Comparison of ENCODE assay signal across 21 cellular contexts in genomic region chrX:19617550-19617949, GRCh38.
DNase-seq lines count a peak whose midpoint lies in the region; ATAC-seq and TF ChIP-seq lines count a peak whose summit lies in the region.
"Had no signal": no experiment of that assay in that cellular context is flagged by ENCODE, and none has a peak within 500 bp of the region (broad histone marks: within the 10 kb centered on the region; RNA-seq: fewer than 3 reads in every experiment).

No MANE protein-coding gene starts in this region.

- ATAC-seq in natural killer cell, result no peak
- no peak for ATAC-seq in natural killer cell treated with Interleukin-12 subunit alpha and Interleukin-12 subunit beta and Interleukin-15 and Interleukin-18, amount 100 ng/mL, for 72 hours
- peak; percentile 77 for ATAC-seq in mucosa of descending colon
- ATAC-seq in heart left ventricle, result no peak
- ATAC-seq: HCT116, Panc1 had no signal

- H3K9me3 ChIP-seq in mucosa of descending colon, result no peaks in the 10 kb centered on the region
- H3K9me3 ChIP-seq in heart left ventricle, result peaks cover 0 to 10% (median 0%) of the 10 kb centered on the region in 12 donors
- H3K9me3 ChIP-seq: SJCRH30 had no signal

- H3K27ac Mint-ChIP-seq in natural killer cell (peak overlapping the region; percentile 35 to 66), HFFc6 (peak overlapping the region; percentile 77; the same call in 1 of the 2 replicates)
- H3K27ac Mint-ChIP-seq in natural killer cell treated with Interleukin-12 subunit alpha and Interleukin-12 subunit beta and Interleukin-15 and Interleukin-18, amount 100 ng/mL, for 72 hours, result no peak overlapping the region

- TF ChIP-seq POLR2A in heart left ventricle (IDR thresholded peaks at IDR 0.05), result no peak

- DNase-seq in natural killer cell, result no peak
- no peak for DNase-seq in natural killer cell treated with Interleukin-12 subunit alpha and Interleukin-12 subunit beta and Interleukin-15 and Interleukin-18, amount 100 ng/mL, for 72 hours (ENCODE audit: low spot score)
- DNase-seq in HFFc6, result no peak
- DNase-seq in mucosa of descending colon, result no peak
- DNase-seq in COLO668 (lab: John Stamatoyannopoulos, UW; ENCODE audit: unreplicated experiment), result no peak
- no peak for DNase-seq in GOT3 (lab: John Stamatoyannopoulos, UW)
- DNase-seq in heart left ventricle, result no peak
- DNase-seq: ACHN; CD8-positive, alpha-beta memory T cell; NCI-H1105 treated with DMSO at 0.1 percent for 48 hours; NCI-H2081; NCI-H2171; NCI-H345; NCI-H524; NCI-H774; NK-92 treated with Interleukin-12 subunit alpha and Interleukin-12 subunit beta, amount 100 ng/mL, for 24 hours; SJCRH30 had no signal

- no peak overlapping the region for H3K4me3 ChIP-seq in mucosa of descending colon
- H3K4me3 ChIP-seq in heart left ventricle, result no peak overlapping the region
- H3K4me3 ChIP-seq: BLaER1, SJCRH30 had no signal

- intact Hi-C loops in natural killer cell (cut with micrococcal nuclease) (no loop called here), mucosa of descending colon (cut with DNase I, micrococcal nuclease) (no loop called here), heart left ventricle (cut with DNase I) (loop anchor here in 1 of 10 donors (10.0 kb wide), 1 partner anchor 73 kb away; no protein-coding TSS in a partner anchor)

- H3K4me1 ChIP-seq in mucosa of descending colon (ENCODE audit: low read depth), result no peaks in the 10 kb centered on the region
- H3K4me1 ChIP-seq in heart left ventricle, result peaks cover 0 to 14% (median 6%) of the 10 kb centered on the region in 12 donors
- H3K4me1 ChIP-seq: BLaER1, SJCRH30 had no signal

- H3K36me3 Mint-ChIP-seq in natural killer cell (no peaks in the 10 kb centered on the region), HFFc6 (ENCODE audit: low read depth) (no peaks in the 10 kb centered on the region)
- H3K36me3 Mint-ChIP-seq in natural killer cell treated with Interleukin-12 subunit alpha and Interleukin-12 subunit beta and Interleukin-15 and Interleukin-18, amount 100 ng/mL, for 72 hours, result no peaks in the 10 kb centered on the region

- H3K4me1 Mint-ChIP-seq in natural killer cell (peaks cover 22 to 24% of the 10 kb centered on the region in 2 donors), HFFc6 (ENCODE audit: low read depth) (peaks cover 26% of the 10 kb centered on the region)
- H3K4me1 Mint-ChIP-seq in natural killer cell treated with Interleukin-12 subunit alpha and Interleukin-12 subunit beta and Interleukin-15 and Interleukin-18, amount 100 ng/mL, for 72 hours (ENCODE audit: low read depth in 2 of 2), result peaks cover 8 to 18% of the 10 kb centered on the region in 2 donors

- TF ChIP-seq CTCF in natural killer cell (IDR thresholded peaks at IDR 0.05), result no peak
- TF ChIP-seq CTCF in HFFc6 (IDR thresholded peaks at IDR 0.05), result peak; percentile 20; the same call in 1 of the 2 replicates
- TF ChIP-seq CTCF in mucosa of descending colon (IDR thresholded peaks at IDR 0.05), result no peak
- TF ChIP-seq CTCF in heart left ventricle (IDR thresholded peaks at IDR 0.05), result peak in 1 of 12 donors; percentile 7

- 71 to 88% (median 80%) methylated on average over 2 of the region's 2 CpGs for WGBS in heart left ventricle, 4 donors

- no peaks in the 10 kb centered on the region for H3K9me3 Mint-ChIP-seq in natural killer cell
- no peaks in the 10 kb centered on the region for H3K9me3 Mint-ChIP-seq in natural killer cell treated with Interleukin-12 subunit alpha and Interleukin-12 subunit beta and Interleukin-15 and Interleukin-18, amount 100 ng/mL, for 72 hours
- no peaks in the 10 kb centered on the region; the same call in 1 of the 2 replicates for H3K9me3 Mint-ChIP-seq in HFFc6
- H3K9me3 Mint-ChIP-seq: CD8-positive, alpha-beta memory T cell had no signal

- H3K27me3 Mint-ChIP-seq in natural killer cell (ENCODE audit: low read depth in 2 of 2) (no peaks in the 10 kb centered on the region), HFFc6 (ENCODE audit: insufficient read depth) (no peaks in the 10 kb centered on the region; the same call in 1 of the 2 replicates)
- H3K27me3 Mint-ChIP-seq in natural killer cell treated with Interleukin-12 subunit alpha and Interleukin-12 subunit beta and Interleukin-15 and Interleukin-18, amount 100 ng/mL, for 72 hours, result no peaks in the 10 kb centered on the region

- no peaks in the 10 kb centered on the region for H3K27me3 ChIP-seq in heart left ventricle
- H3K27me3 ChIP-seq: BLaER1, SJCRH30 had no signal

- H3K36me3 ChIP-seq in mucosa of descending colon (ENCODE audit: low read depth) (no peaks in the 10 kb centered on the region), heart left ventricle (no peaks in the 10 kb centered on the region)
- H3K36me3 ChIP-seq: BLaER1, SJCRH30 had no signal

- no peak overlapping the region for H3K27ac ChIP-seq in heart left ventricle
- H3K27ac ChIP-seq: BLaER1, KMS-11, SJCRH30 had no signal

- no peak overlapping the region for H3K4me3 Mint-ChIP-seq in natural killer cell
- H3K4me3 Mint-ChIP-seq in natural killer cell treated with Interleukin-12 subunit alpha and Interleukin-12 subunit beta and Interleukin-15 and Interleukin-18, amount 100 ng/mL, for 72 hours, result no peak overlapping the region
- H3K4me3 Mint-ChIP-seq in HFFc6, result no peak overlapping the region
- H3K4me3 Mint-ChIP-seq: CD8-positive, alpha-beta memory T cell had no signal

Comparison
In these comparisons a context has a peak if more than half of its experiments do, and no peak if none do; other contexts are left out.
1. H3K27ac Mint-ChIP-seq: peak in natural killer cell (2 of 2) and HFFc6 (single experiment); none in natural killer cell treated with Interleukin-12 subunit alpha and Interleukin-12 subunit beta and Interleukin-15 and Interleukin-18, amount 100 ng/mL, for 72 hours (0 of 2).